10 cellular contexts compared by ENCODE assay signal in the genomic region with DNA sequence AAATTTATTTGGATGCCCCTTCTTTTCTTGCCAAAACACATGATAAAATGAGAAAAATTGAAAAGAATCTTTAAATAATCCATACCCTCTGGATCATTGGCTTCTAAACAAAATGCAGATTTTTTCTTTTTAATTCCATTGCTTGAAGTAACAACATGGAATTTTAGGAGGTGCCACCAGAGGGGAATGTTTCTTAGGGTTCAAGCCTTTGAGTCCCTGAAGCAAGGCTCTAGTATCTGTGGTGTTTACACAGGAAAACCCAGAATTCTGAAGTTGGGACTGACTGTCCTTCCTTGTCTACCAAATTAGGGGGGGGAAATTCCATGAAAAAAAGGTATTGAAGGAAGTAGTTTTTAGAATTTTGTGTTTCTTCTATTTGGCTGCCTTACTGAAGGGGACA.
DNase-seq lines count a peak whose midpoint lies in the region; ATAC-seq and TF ChIP-seq lines count a peak whose summit lies in the region.
"Had no signal": no experiment of that assay in that cellular context is flagged by ENCODE, and none has a peak within 500 bp of the region (broad histone marks: within the 10 kb centered on the region; RNA-seq: fewer than 3 reads in every experiment).

No MANE protein-coding gene starts in this region.

- H4K20me1 ChIP-seq in BLaER1 = no peaks in the 10 kb centered on the region

- H3K36me3 ChIP-seq in BLaER1 = no peaks in the 10 kb centered on the region
- no peaks in the 10 kb centered on the region for H3K36me3 ChIP-seq in HUES6 (ENCODE audit: control insufficient read depth, insufficient read depth, low read length)
- H3K36me3 ChIP-seq in H7 (replicated peaks; ENCODE audit: control insufficient read depth, insufficient read depth, low read length) = no peaks in the 10 kb centered on the region; the same call in 1 of the 2 replicates
- H3K36me3 ChIP-seq in body of pancreas (replicated peaks in 1 of 2; ENCODE audit: insufficient read depth in 1 of 2, low read depth in 2 of 2) = no peaks in the 10 kb centered on the region
- H3K36me3 ChIP-seq: Peyer's patch had no signal

- ATAC-seq in HG03439 (IDR thresholded peaks at IDR 0.05; ENCODE audit: unreplicated experiment) (no peak), body of pancreas (no peak)

- no peaks in the 10 kb centered on the region for H3K9me3 Mint-ChIP-seq in neural crest cell

- DNase-seq in epithelial cell of esophagus (ENCODE audit: low read depth) (peak; percentile 11), neural crest cell (ENCODE audit: low read depth, low spot score) (no peak), H7 (no peak), NAMALWA (ENCODE audit: low spot score) (no peak), body of pancreas (no peak)
- DNase-seq: NCI-H1105 treated with DMSO at 0.1 percent for 48 hours had no signal

- TF ChIP-seq POLR2A in body of pancreas (IDR thresholded peaks at IDR 0.05) = no peak

- H3K4me3 ChIP-seq in BLaER1 (no peak overlapping the region), HUES6 (ENCODE audit: low read depth, low read length) (peak overlapping the region; percentile 57), epithelial cell of esophagus (ENCODE audit: low read length) (no peak overlapping the region), H7 (ENCODE audit: insufficient read depth, low read depth, low read length) (no peak overlapping the region), body of pancreas (no peak overlapping the region)

- peaks cover 33% of the 10 kb centered on the region for H3K4me1 ChIP-seq in BLaER1
- H3K4me1 ChIP-seq in HUES6 (ENCODE audit: control insufficient read depth, insufficient read depth, low read length) = peaks cover 43% of the 10 kb centered on the region
- H3K4me1 ChIP-seq in body of pancreas = no peaks in the 10 kb centered on the region

- H3K27me3 ChIP-seq in BLaER1 (no peaks in the 10 kb centered on the region), HUES6 (ENCODE audit: control insufficient read depth, insufficient read depth, low read length) (no peaks in the 10 kb centered on the region), H7 (ENCODE audit: control insufficient read depth, insufficient read depth, low read length) (no peaks in the 10 kb centered on the region), body of pancreas (no peaks in the 10 kb centered on the region)
- H3K27me3 ChIP-seq: Peyer's patch had no signal

- no peaks in the 10 kb centered on the region for H3K9me3 ChIP-seq in BLaER1
- H3K9me3 ChIP-seq in HUES6 (ENCODE audit: control insufficient read depth, insufficient read depth, low read depth, low read length) = no peaks in the 10 kb centered on the region
- no peaks in the 10 kb centered on the region for H3K9me3 ChIP-seq in body of pancreas
- H3K9me3 ChIP-seq: Peyer's patch had no signal

- intact Hi-C loops in body of pancreas (cut with DNase I) = no loop called here

- H3K4me1 Mint-ChIP-seq in neural crest cell = peaks cover 74% of the 10 kb centered on the region

- H3K27ac ChIP-seq in BLaER1 (no peak overlapping the region), HUES6 (ENCODE audit: low read depth, low read length) (peak overlapping the region; percentile 81; the same call in 1 of the 2 replicates), body of pancreas (no peak overlapping the region)

- H3K4me3 Mint-ChIP-seq in neural crest cell = peak overlapping the region; percentile 7

- H3K9ac ChIP-seq in BLaER1 (no peak overlapping the region), HUES6 (ENCODE audit: low read length) (peak overlapping the region; percentile 73)

- TF ChIP-seq CTCF in epithelial cell of esophagus (IDR thresholded peaks at IDR 0.05; ENCODE audit: insufficient read depth, low read depth, low read length, missing control alignments) = no peak
- TF ChIP-seq CTCF in neural crest cell (conservative IDR thresholded peaks at IDR 0.05) = no peak
- TF ChIP-seq CTCF in body of pancreas (IDR thresholded peaks at IDR 0.05) = no peak

- H3K27me3 Mint-ChIP-seq in neural crest cell (ENCODE audit: low read depth) = peaks cover 11% of the 10 kb centered on the region

- peaks cover 12% of the 10 kb centered on the region for H3K36me3 Mint-ChIP-seq in neural crest cell (ENCODE audit: low read depth)

- peak overlapping the region; percentile 23 for H3K27ac Mint-ChIP-seq in neural crest cell (ENCODE audit: unreplicated experiment)

- H3K4me2 ChIP-seq in BLaER1 = peak overlapping the region; percentile 23; the same call in 1 of the 2 replicates
